1 cellular context compared by ENCODE assay signal in the genomic region with DNA sequence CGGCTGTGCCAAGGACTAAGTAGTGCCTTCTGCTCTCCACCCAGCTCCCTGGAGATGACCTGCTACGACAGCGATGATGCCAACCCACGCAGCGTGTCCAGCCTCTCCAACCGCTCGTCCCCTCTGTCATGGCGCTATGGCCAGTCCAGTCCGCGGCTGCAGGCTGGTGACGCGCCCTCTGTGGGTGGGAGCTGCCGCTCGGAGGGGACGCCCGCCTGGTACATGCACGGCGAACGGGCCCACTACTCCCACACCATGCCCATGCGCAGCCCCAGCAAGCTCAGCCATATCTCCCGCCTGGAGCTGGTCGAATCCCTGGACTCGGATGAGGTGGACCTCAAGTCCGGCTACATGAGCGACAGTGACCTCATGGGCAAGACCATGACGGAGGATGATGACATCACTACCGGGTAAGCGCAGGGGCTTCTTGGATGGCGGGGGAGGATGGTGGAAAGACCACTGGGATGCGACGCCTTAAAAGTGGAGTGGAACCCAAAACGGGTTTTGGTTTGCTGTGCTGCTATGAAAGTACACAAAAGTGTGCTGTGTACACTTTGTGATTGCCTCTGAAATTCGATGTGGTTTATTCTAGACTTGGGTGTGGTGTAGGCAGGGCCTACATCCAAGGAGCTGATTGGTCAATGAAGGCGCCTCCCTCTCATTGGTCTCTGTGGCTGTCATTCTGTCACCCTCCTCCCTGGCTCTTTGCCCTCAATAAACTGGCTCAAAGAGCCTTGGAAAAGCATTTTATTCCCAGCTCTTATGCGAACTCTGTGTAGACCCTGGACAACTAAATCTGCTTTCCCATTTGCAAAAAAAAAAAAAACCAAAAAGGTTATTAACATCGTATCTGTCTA.
TF ChIP-seq lines count a peak whose summit lies in the region.

No MANE protein-coding gene starts in this region.

TF ChIP-seq in H1, 55 proteins besides CTCF, POLR2A, EP300 and RAD21 (continued from another document):
- TF ChIP-seq BRCA1 (IDR thresholded peaks at IDR 0.05; ENCODE audit: low read depth, low read length) (no peak), SIRT6 (IDR thresholded peaks at IDR 0.05; ENCODE audit: low read length) (no peak), CREB1 (IDR thresholded peaks at IDR 0.05) (peak; percentile 66), ASH2L (IDR thresholded peaks at IDR 0.05; ENCODE audit: low read length) (no peak), RBBP5 (IDR thresholded peaks at IDR 0.05; ENCODE audit: borderline replicate concordance, low read depth, low read length) (no peak)
TF ChIP-seq in H1: peak in this region for 3.
